Comparison of ENCODE assay signal across 12 cellular contexts in the genomic region with DNA sequence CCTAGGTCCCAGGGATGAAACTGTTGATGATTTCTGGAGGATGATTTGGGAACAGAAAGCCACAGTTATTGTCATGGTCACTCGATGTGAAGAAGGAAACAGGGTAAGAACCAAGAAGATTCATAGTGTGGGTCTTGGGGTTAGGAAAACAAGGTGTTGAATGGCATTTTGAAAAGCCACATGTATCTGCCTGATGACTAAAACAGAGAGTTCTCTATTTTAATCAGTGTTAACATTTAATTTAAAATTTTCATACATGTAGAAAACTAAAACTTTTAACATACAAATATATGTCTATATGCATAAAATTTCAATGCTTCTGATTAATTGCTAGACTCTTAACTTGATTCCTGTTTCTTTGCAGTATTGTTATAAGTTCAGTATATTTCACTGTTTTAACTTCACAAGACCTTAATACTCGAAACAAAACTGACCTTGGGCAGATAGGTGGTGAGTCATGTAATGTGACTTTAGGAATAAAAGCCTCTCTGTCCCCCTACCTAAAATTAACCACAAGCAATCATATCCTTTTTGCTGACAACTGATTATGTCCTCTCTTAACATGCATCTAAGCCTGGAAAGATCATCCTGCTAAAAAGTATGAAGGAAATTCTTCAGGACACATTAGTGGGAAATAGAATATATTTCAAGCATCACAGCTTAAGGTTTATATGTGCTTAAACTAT.
DNase-seq lines count a peak whose midpoint lies in the region; ATAC-seq, FAIRE-seq and TF ChIP-seq lines count a peak whose summit lies in the region.
"Had no signal": no experiment of that assay in that cellular context is flagged by ENCODE, and none has a peak within 500 bp of the region (broad histone marks: within the 10 kb centered on the region; RNA-seq: fewer than 3 reads in every experiment).

No MANE protein-coding gene starts in this region.

- peaks cover 100% of the 10 kb centered on the region for H3K36me3 ChIP-seq in CD4-positive, CD25-positive, alpha-beta regulatory T cell (ENCODE audit: control insufficient read depth, insufficient read depth, low read length)
- H3K36me3 ChIP-seq in vagina = no peaks in the 10 kb centered on the region
- H3K36me3 ChIP-seq: BLaER1 had no signal

- H3K36me3 Mint-ChIP-seq in CD4-positive, CD25-positive, alpha-beta regulatory T cell = peaks cover 74% of the 10 kb centered on the region

- FAIRE-seq in HTR-8/SVneo (lab: Jason Lieb, UNC) = no peak

- DNase-seq in CD4-positive, CD25-positive, alpha-beta regulatory T cell = peak in 1 of 3 donors; percentile 36
- peak; percentile 86 for DNase-seq in SK-MEL-5 (ENCODE audit: low read depth, low spot score)
- DNase-seq in vagina (ENCODE audit: extremely low spot score in 2 of 2) = no peak
- no peak for DNase-seq in SHP77 treated with DMSO at 0.1 percent for 48 hours (lab: John Stamatoyannopoulos, UW)
- no peak for DNase-seq in NCI-H82 (lab: John Stamatoyannopoulos, UW)
- DNase-seq in HTR-8/SVneo (ENCODE audit: insufficient read length, low spot score) = no peak
- DNase-seq: activated gamma-delta T cell, naive B cell, RPMI8226 had no signal

- peaks cover 45 to 77% (median 62%) of the 10 kb centered on the region in 4 donors for H3K4me1 Mint-ChIP-seq in CD4-positive, CD25-positive, alpha-beta regulatory T cell

- H3K9me3 ChIP-seq in CD4-positive, CD25-positive, alpha-beta regulatory T cell (ENCODE audit: control insufficient read depth in 2 of 2, low read length in 2 of 2) = no peaks in the 10 kb centered on the region
- no peaks in the 10 kb centered on the region for H3K9me3 ChIP-seq in vagina
- H3K9me3 ChIP-seq: BLaER1 had no signal

- H3K27ac ChIP-seq in CD4-positive, CD25-positive, alpha-beta regulatory T cell (ENCODE audit: insufficient read depth, low read length, poor library complexity, severe bottlenecking) = peak overlapping the region; percentile 58
- no peak overlapping the region for H3K27ac ChIP-seq in vagina
- H3K27ac ChIP-seq: BLaER1 had no signal

- peak overlapping the region in 1 of 3 donors; percentile 29 for H3K27ac Mint-ChIP-seq in CD4-positive, CD25-positive, alpha-beta regulatory T cell

- intact Hi-C loops in vagina (cut with DNase I) = no loop called here

- no peak for TF ChIP-seq POLR2A in vagina (IDR thresholded peaks at IDR 0.05)

- peaks cover 26% of the 10 kb centered on the region for H3K4me1 ChIP-seq in CD4-positive, CD25-positive, alpha-beta regulatory T cell (ENCODE audit: control insufficient read depth, insufficient read depth, low read length, poor library complexity, severe bottlenecking)
- no peaks in the 10 kb centered on the region for H3K4me1 ChIP-seq in vagina
- H3K4me1 ChIP-seq: BLaER1 had no signal

- no peak for ATAC-seq in CD4-positive, CD25-positive, alpha-beta regulatory T cell (ENCODE audit: low read depth in 2 of 2)
- peak; percentile 93 for ATAC-seq in GM18909 (IDR thresholded peaks at IDR 0.05; ENCODE audit: poor library complexity, unreplicated experiment)
- peak; percentile 93 for ATAC-seq in HG02870 (IDR thresholded peaks at IDR 0.05; ENCODE audit: unreplicated experiment)

- H3K27me3 ChIP-seq in CD4-positive, CD25-positive, alpha-beta regulatory T cell (ENCODE audit: control insufficient read depth, insufficient read depth, low read length) = no peaks in the 10 kb centered on the region
- no peaks in the 10 kb centered on the region for H3K27me3 ChIP-seq in vagina
- H3K27me3 ChIP-seq: BLaER1 had no signal

- no peak overlapping the region for H3K4me3 ChIP-seq in CD4-positive, CD25-positive, alpha-beta regulatory T cell (ENCODE audit: low read depth, low read length)
- H3K4me3 ChIP-seq in vagina = no peak overlapping the region
- H3K4me3 ChIP-seq: BLaER1 had no signal

- no peaks in the 10 kb centered on the region for H3K27me3 Mint-ChIP-seq in CD4-positive, CD25-positive, alpha-beta regulatory T cell
- H3K27me3 Mint-ChIP-seq: naive B cell had no signal

- no peak for TF ChIP-seq CTCF in vagina (IDR thresholded peaks at IDR 0.05)

- in situ Hi-C loops in SK-MEL-5 (cut with HindIII; ENCODE audit: low pct_unique_long_range_greater_than_20kb, low sequenced_read_pairs) = no loop called here

- peak overlapping the region in 1 of 4 donors; percentile 3 for H3K4me3 Mint-ChIP-seq in CD4-positive, CD25-positive, alpha-beta regulatory T cell
- H3K4me3 Mint-ChIP-seq: naive B cell had no signal

- H3K9me3 Mint-ChIP-seq in CD4-positive, CD25-positive, alpha-beta regulatory T cell = peaks cover 0 to 18% (median 0%) of the 10 kb centered on the region in 7 donors

Comparison
In these comparisons a context has a peak if more than half of its experiments do, and no peak if none do; other contexts are left out.
1. ATAC-seq: peak in GM18909 (single experiment) and HG02870 (single experiment); none in CD4-positive, CD25-positive, alpha-beta regulatory T cell (0 of 2).